9 cellular contexts compared by ENCODE assay signal in the genomic region with DNA sequence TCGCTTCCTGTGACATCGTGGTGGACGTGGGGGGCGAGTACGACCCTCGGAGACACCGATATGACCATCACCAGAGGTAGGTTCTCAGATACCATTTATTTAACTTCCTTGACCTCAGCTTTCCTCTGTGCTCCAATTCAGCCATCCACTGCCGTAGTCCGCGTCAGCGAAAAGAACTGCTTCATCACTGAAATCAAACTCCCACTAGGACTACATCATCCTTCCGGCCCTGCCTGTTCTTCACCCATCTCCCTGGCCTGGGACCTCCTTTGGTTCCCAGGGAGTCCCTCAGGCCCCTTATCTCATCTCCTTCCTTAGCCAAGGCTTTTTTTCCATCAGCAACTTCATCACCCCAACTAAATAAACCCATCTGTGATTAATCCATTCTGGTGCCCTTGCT. TPM values are rescaled to one million over a fixed set of nuclear protein-coding genes. Genes with fewer than 3 reads are reported as not detected.
DNase-seq lines count a peak whose midpoint lies in the region; TF ChIP-seq lines count a peak whose summit lies in the region.
"Had no signal": no experiment of that assay in that cellular context is flagged by ENCODE, and none has a peak within 500 bp of the region (broad histone marks: within the 10 kb centered on the region; RNA-seq: fewer than 3 reads in every experiment).

No MANE protein-coding gene starts in this region.

- DNase-seq in DMS 273 (lab: John Stamatoyannopoulos, UW; ENCODE audit: unreplicated experiment): peak; percentile 18
- DNase-seq in DMS 273 treated with DMSO at 0.1 percent for 48 hours (lab: John Stamatoyannopoulos, UW): no peak
- DNase-seq in RPMI7951 (ENCODE audit: low read depth): peak; percentile 34
- no peak for DNase-seq in endodermal cell
- DNase-seq in NCI-H446 treated with DMSO at 0.1 percent for 48 hours (lab: John Stamatoyannopoulos, UW): no peak
- DNase-seq in iPS-NIHi7 (ENCODE audit: extremely low spot score): no peak
- no peak for DNase-seq in NCI-H2171 (lab: John Stamatoyannopoulos, UW)

- H3K27ac Mint-ChIP-seq in endodermal cell: peak overlapping the region; percentile 97

- peaks cover 45% of the 10 kb centered on the region for H3K36me3 ChIP-seq in endodermal cell (ENCODE audit: control insufficient read depth, insufficient read depth, low read length)
- peaks cover 21% of the 10 kb centered on the region for H3K36me3 ChIP-seq in neutrophil

- TF ChIP-seq CTCF in endodermal cell (conservative IDR thresholded peaks at IDR 0.05): no peak
- no peak for TF ChIP-seq CTCF in neutrophil (IDR thresholded peaks at IDR 0.05)

- H3K9me3 Mint-ChIP-seq in endodermal cell: no peaks in the 10 kb centered on the region

- H3K9me3 ChIP-seq in endodermal cell (ENCODE audit: control insufficient read depth, low read length) (no peaks in the 10 kb centered on the region), neutrophil (no peaks in the 10 kb centered on the region)

- H3K4me3 ChIP-seq in endodermal cell (ENCODE audit: low read length) (peak overlapping the region; percentile 87), neutrophil (ENCODE audit: low read depth in 1 of 2, low read length in 1 of 2) (peak overlapping the region; percentile 85 to 96)

- H3K4me1 ChIP-seq in endodermal cell (ENCODE audit: control insufficient read depth, insufficient read depth, low read length): peaks cover 4% of the 10 kb centered on the region
- peaks cover 48 to 49% of the 10 kb centered on the region in 2 experiments for H3K4me1 ChIP-seq in neutrophil (ENCODE audit: control insufficient read depth in 1 of 2, insufficient read depth in 1 of 2, low read depth in 1 of 2, low read length in 1 of 2)

- 3 to 8% methylated on average over 11 to 12 of the region's 12 CpGs for WGBS in endodermal cell (ENCODE audit: insufficient coverage in 1 of 2, insufficient read length in 1 of 2), 2 experiments

- H3K27me3 ChIP-seq in endodermal cell (ENCODE audit: control insufficient read depth, insufficient read depth, low read length, poor library complexity, severe bottlenecking) (no peaks in the 10 kb centered on the region), neutrophil (no peaks in the 10 kb centered on the region)

- no peaks in the 10 kb centered on the region for H3K27me3 Mint-ChIP-seq in endodermal cell (ENCODE audit: insufficient read depth)

- H3K9ac ChIP-seq in endodermal cell (ENCODE audit: extremely low read depth, low read length, poor library complexity, severe bottlenecking): peak overlapping the region; percentile 69

- peaks cover 19% of the 10 kb centered on the region for H3K4me1 Mint-ChIP-seq in endodermal cell

- H3K27ac ChIP-seq in endodermal cell (ENCODE audit: low read depth, low read length) (no peak overlapping the region), neutrophil (peak overlapping the region; percentile 85)

- H3K4me3 Mint-ChIP-seq in endodermal cell: peak overlapping the region; percentile 97

- peaks cover 46% of the 10 kb centered on the region for H3K36me3 Mint-ChIP-seq in endodermal cell (ENCODE audit: low read depth)

RNA-seq across cellular contexts. Expression of gene MYG1, which starts 0.7 kb away (rescaled TPM):
- 55.9 and 60.0 TPM in 2 replicates for total RNA-seq in RPMI7951 (2014; rRNA removed; shearing (Covaris generic))
- total RNA-seq in endodermal cell: 10 to 100 TPM; 55.3 to 74.2 TPM
- 56.7 TPM for polyA plus RNA-seq in endodermal cell (2013, experiment 1 of 2)
- polyA plus RNA-seq in endodermal cell (2013, experiment 2 of 2): 53.0 TPM

RNA-seq across cellular contexts. Expression of gene PFDN5, which starts 4.8 kb away (rescaled TPM):
- total RNA-seq in RPMI7951 (2014; rRNA removed; shearing (Covaris generic)): 480 and 497 TPM in 2 replicates
- total RNA-seq in endodermal cell: 100 to 1,000 TPM; 322 to 403 TPM
- 489 TPM for polyA plus RNA-seq in endodermal cell (2013, experiment 1 of 2)
- polyA plus RNA-seq in endodermal cell (2013, experiment 2 of 2): 482 TPM

RNA-seq across cellular contexts. Expression of gene AAAS, which starts 21.2 kb away (rescaled TPM):
- 43.9 and 56.0 TPM in 2 replicates for total RNA-seq in RPMI7951 (2014; rRNA removed; shearing (Covaris generic))
- 10 to 100 TPM; 69.4 to 82.4 TPM for total RNA-seq in endodermal cell
- polyA plus RNA-seq in endodermal cell (2013, experiment 1 of 2): 80.9 TPM
- 70.6 TPM for polyA plus RNA-seq in endodermal cell (2013, experiment 2 of 2)

RNA-seq across cellular contexts. Expression of gene ESPL1, which starts 32.1 kb away (rescaled TPM):
- total RNA-seq in RPMI7951 (2014; rRNA removed; shearing (Covaris generic)): 11.3 and 12.6 TPM in 2 replicates
- 10 to 100 TPM; 33.3 to 50.7 TPM for total RNA-seq in endodermal cell
- 33.8 TPM for polyA plus RNA-seq in endodermal cell (2013, experiment 1 of 2)
- 34.2 TPM for polyA plus RNA-seq in endodermal cell (2013, experiment 2 of 2)

RNA-seq across cellular contexts. Expression of gene SP7, which starts 36.0 kb away (rescaled TPM):
- total RNA-seq in RPMI7951 (2014; rRNA removed; shearing (Covaris generic)): not detected in 2 replicates
- total RNA-seq in endodermal cell: not detected
- 0.25 TPM for polyA plus RNA-seq in endodermal cell (2013, experiment 1 of 2)
- 0.33 TPM for polyA plus RNA-seq in endodermal cell (2013, experiment 2 of 2)
- total RNA-seq: dermis microvascular lymphatic vessel endothelial cell had no signal

Comparison
In these comparisons a context has a peak if more than half of its experiments do, and no peak if none do; other contexts are left out.
1. DNase-seq: peak in DMS 273 (single experiment) and RPMI7951 (single experiment); none in DMS 273 treated with DMSO at 0.1 percent for 48 hours (single experiment), endodermal cell (single experiment), NCI-H446 treated with DMSO at 0.1 percent for 48 hours (single experiment), iPS-NIHi7 (single experiment) and NCI-H2171 (single experiment).